Comparison of ENCODE assay signal across 16 cellular contexts in genomic region chr7:115097175-115097671, GRCh38.
DNase-seq lines count a peak whose midpoint lies in the region; ATAC-seq and TF ChIP-seq lines count a peak whose summit lies in the region.
"Had no signal": no experiment of that assay in that cellular context is flagged by ENCODE, and none has a peak within 500 bp of the region (broad histone marks: within the 10 kb centered on the region; RNA-seq: fewer than 3 reads in every experiment).

No MANE protein-coding gene starts in this region.

- no peak overlapping the region for H2AFZ ChIP-seq in SK-N-SH (ENCODE audit: low read depth)
- H2AFZ ChIP-seq in smooth muscle cell (ENCODE audit: low read depth), result peak overlapping the region; percentile 81
- no peak overlapping the region for H2AFZ ChIP-seq in MM.1S (ENCODE audit: low read length)

- H3K9me3 ChIP-seq in SK-N-SH (no peaks in the 10 kb centered on the region), smooth muscle cell (replicated peaks; ENCODE audit: low read depth) (no peaks in the 10 kb centered on the region), MM.1S (replicated peaks; ENCODE audit: insufficient read depth, low read length) (no peaks in the 10 kb centered on the region)

- H3K9ac ChIP-seq in SK-N-SH (no peak overlapping the region), smooth muscle cell (ENCODE audit: low read depth) (peak overlapping the region; percentile 13), MM.1S (ENCODE audit: low read length) (no peak overlapping the region)

- H3K79me2 ChIP-seq in SK-N-SH (ENCODE audit: insufficient read depth) (no peaks in the 10 kb centered on the region), smooth muscle cell (ENCODE audit: low read depth) (no peaks in the 10 kb centered on the region), MM.1S (ENCODE audit: low read length) (no peaks in the 10 kb centered on the region)

- H3F3A ChIP-seq in SK-N-SH (replicated peaks; ENCODE audit: insufficient read depth), result no peaks in the 10 kb centered on the region
- H3F3A ChIP-seq in smooth muscle cell (ENCODE audit: low read depth), result no peaks in the 10 kb centered on the region
- H3F3A ChIP-seq in MM.1S (ENCODE audit: insufficient read depth, low read length), result no peaks in the 10 kb centered on the region

- no peak overlapping the region for H3K4me2 ChIP-seq in SK-N-SH
- H3K4me2 ChIP-seq in smooth muscle cell, result peak overlapping the region; percentile 18
- no peak overlapping the region for H3K4me2 ChIP-seq in MM.1S (ENCODE audit: low read depth, low read length)

- WGBS in SK-N-SH (ENCODE audit: low lambda C conversion rate), result 15% methylated on average over 3 of the region's 3 CpGs
- WGBS in smooth muscle cell (ENCODE audit: low lambda C conversion rate), result 27% methylated on average over 3 of the region's 3 CpGs

- ATAC-seq in SK-N-SH treated with all-trans-retinoic acid at 6 μM for 48 hours, result no peak
- no peak for ATAC-seq in HG03469 (IDR thresholded peaks at IDR 0.05; ENCODE audit: unreplicated experiment)
- ATAC-seq in GM19035 (IDR thresholded peaks at IDR 0.05; ENCODE audit: unreplicated experiment), result no peak
- ATAC-seq: naive thymus-derived CD8-positive, alpha-beta T cell; Right ventricle myocardium inferior had no signal

- TF ChIP-seq CTCF in SK-N-SH (IDR thresholded peaks at IDR 0.05), result no peak
- no peak for TF ChIP-seq CTCF in smooth muscle cell (IDR thresholded peaks at IDR 0.05; ENCODE audit: borderline replicate concordance, insufficient read depth, poor library complexity, severe bottlenecking)
- TF ChIP-seq CTCF in MM.1S (IDR thresholded peaks at IDR 0.05; ENCODE audit: low read length), result no peak

- no peak for TF ChIP-seq RAD21 in SK-N-SH (IDR thresholded peaks at IDR 0.05; ENCODE audit: low read length)

- no peaks in the 10 kb centered on the region for H3K4me1 ChIP-seq in SK-N-SH (ENCODE audit: control insufficient read depth in 1 of 2, insufficient read depth in 2 of 2, low read depth in 1 of 2, low read length in 1 of 2)
- H3K4me1 ChIP-seq in smooth muscle cell (ENCODE audit: low read depth), result peaks cover 7% of the 10 kb centered on the region
- H3K4me1 ChIP-seq in MM.1S (ENCODE audit: low read length), result no peaks in the 10 kb centered on the region

- H3K27ac ChIP-seq in SK-N-SH (ENCODE audit: low read depth in 2 of 2, low read length in 1 of 2), result no peak overlapping the region
- peak overlapping the region; percentile 76 for H3K27ac ChIP-seq in smooth muscle cell (ENCODE audit: low read depth)
- H3K27ac ChIP-seq in MM.1S (ENCODE audit: low read length), result no peak overlapping the region

- POLR2A ChIA-PET in SK-N-SH (lab: Yijun Ruan, JAX), result interaction anchor here (0.5 kb wide), 1 partner anchor 719 kb away, joined by 3 read pairs; no protein-coding TSS in a partner anchor

- CTCF ChIA-PET in SK-N-SH (lab: Yijun Ruan, JAX), result no interaction called here

- H3K36me3 ChIP-seq in SK-N-SH (replicated peaks in 1 of 2; ENCODE audit: control insufficient read depth in 1 of 2, insufficient read depth in 2 of 2, low read length in 1 of 2) (no peaks in the 10 kb centered on the region), smooth muscle cell (ENCODE audit: low read depth) (no peaks in the 10 kb centered on the region), MM.1S (replicated peaks; ENCODE audit: insufficient read depth, low read length) (no peaks in the 10 kb centered on the region)

- H3K4me3 ChIP-seq in SK-N-SH (ENCODE audit: low read depth in 2 of 2, low read length in 1 of 2) (no peak overlapping the region), smooth muscle cell (no peak overlapping the region), MM.1S (ENCODE audit: low read length) (no peak overlapping the region)

- H4K20me1 ChIP-seq in SK-N-SH (ENCODE audit: insufficient read depth) (no peaks in the 10 kb centered on the region), smooth muscle cell (ENCODE audit: low read depth) (no peaks in the 10 kb centered on the region), MM.1S (ENCODE audit: insufficient read depth, low read length) (no peaks in the 10 kb centered on the region)

- no peak for TF ChIP-seq EP300 in SK-N-SH (IDR thresholded peaks at IDR 0.05; ENCODE audit: borderline replicate concordance in 1 of 2, low read depth in 1 of 2, low read length in 1 of 2)

- H3K9me2 ChIP-seq in SK-N-SH (no peaks in the 10 kb centered on the region), MM.1S (replicated peaks; ENCODE audit: insufficient read depth, low read length) (no peaks in the 10 kb centered on the region)

- no peaks in the 10 kb centered on the region for H3K27me3 ChIP-seq in SK-N-SH (ENCODE audit: insufficient read depth)
- H3K27me3 ChIP-seq in smooth muscle cell (ENCODE audit: low read depth), result no peaks in the 10 kb centered on the region
- no peaks in the 10 kb centered on the region for H3K27me3 ChIP-seq in MM.1S (replicated peaks; ENCODE audit: insufficient read depth, low read length)

- no peak for DNase-seq in SK-N-SH
- DNase-seq in RKO (ENCODE audit: low spot score), result peak; percentile 37
- DNase-seq in fibroblast of gingiva (ENCODE audit: low read depth), result peak; percentile 67
- DNase-seq in smooth muscle cell (lab: John Stamatoyannopoulos, UW; ENCODE audit: unreplicated experiment), result no peak
- no peak for DNase-seq in MM.1S
- DNase-seq: 8988T; activated CD4-positive, alpha-beta T cell treated with anti-CD3 and anti-CD28 coated beads for 1 hour; activated gamma-delta T cell; cortex of kidney; GF-D8; naive thymus-derived CD8-positive, alpha-beta T cell; stimulated activated CD4-positive, alpha-beta T cell treated with anti-CD3 and anti-CD28 coated beads, Interleukin-1b, Interleukin-23, amount 100 ng/mL, for 48 hours had no signal

TF ChIP-seq in SK-N-SH, 30 proteins besides CTCF, POLR2A, EP300 and RAD21:
- TF ChIP-seq MXI1 (IDR thresholded peaks at IDR 0.05; ENCODE audit: low read depth, low read length), result no peak
- TF ChIP-seq FOSL2 (IDR thresholded peaks at IDR 0.05; ENCODE audit: borderline replicate concordance, low read depth), result 0 out of 2 replicates have a peak, but pooled peaks have one; percentile 1
- TF ChIP-seq SIN3A (IDR thresholded peaks at IDR 0.05; ENCODE audit: borderline replicate concordance, low read depth, low read length), result no peak

TF ChIP-seq in SK-N-SH treated with all-trans-retinoic acid at 6 μM for 48 hours, 23 proteins besides CTCF, POLR2A, EP300 and RAD21:
- no peak for TF ChIP-seq TSHZ2 (CRISPR knock-in tag; IDR thresholded peaks at IDR 0.05)
- TF ChIP-seq ZNF8 (CRISPR knock-in tag; IDR thresholded peaks at IDR 0.05), result no peak
- TF ChIP-seq ZNF70 (CRISPR knock-in tag; IDR thresholded peaks at IDR 0.05), result no peak
- no peak for TF ChIP-seq ISL1 (CRISPR knock-in tag; IDR thresholded peaks at IDR 0.05)
- TF ChIP-seq SNAI2 (CRISPR knock-in tag; IDR thresholded peaks at IDR 0.05), result no peak
- TF ChIP-seq CSDC2 (CRISPR knock-in tag; IDR thresholded peaks at IDR 0.05), result no peak
- TF ChIP-seq TCF4 (CRISPR knock-in tag; IDR thresholded peaks at IDR 0.05; ENCODE audit: borderline replicate concordance), result no peak

Comparison
In these comparisons a context has a peak if more than half of its experiments do, and no peak if none do; other contexts are left out.
1. DNase-seq: peak in RKO (single experiment) and fibroblast of gingiva (single experiment); none in SK-N-SH (single experiment), smooth muscle cell (single experiment) and MM.1S (single experiment).